Comparison of ENCODE assay signal across 9 cellular contexts in the genomic region with DNA sequence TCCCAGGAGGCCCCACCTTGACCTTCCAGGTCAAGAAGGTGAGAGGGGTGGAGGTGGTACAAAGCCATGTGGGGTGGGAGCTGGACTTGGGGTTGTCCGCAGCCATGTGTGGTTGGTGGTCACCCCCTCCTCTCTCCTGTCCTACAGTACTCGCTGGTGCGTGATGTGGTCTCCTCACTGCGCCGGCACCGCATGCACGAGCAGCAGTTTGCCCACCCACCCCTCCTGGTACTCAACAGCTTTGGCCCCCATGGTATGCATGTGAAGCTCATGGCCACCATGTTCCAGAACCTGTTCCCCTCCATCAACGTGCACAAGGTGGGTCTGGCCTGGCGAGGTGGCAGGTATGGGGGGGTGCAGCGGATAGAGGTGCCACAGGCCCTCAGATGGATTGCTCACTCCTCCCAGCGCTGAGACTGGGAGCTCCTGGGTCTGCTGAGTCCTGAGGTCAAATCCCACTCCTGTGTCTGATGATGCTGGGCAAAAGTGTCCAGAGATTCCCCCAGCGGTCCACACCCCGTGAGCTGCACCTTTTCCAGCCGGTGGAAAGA. TPM values are rescaled to one million over a fixed set of nuclear protein-coding genes. Genes with fewer than 3 reads are reported as not detected.
DNase-seq lines count a peak whose midpoint lies in the region; ATAC-seq lines count a peak whose summit lies in the region.
"Had no signal": no experiment of that assay in that cellular context is flagged by ENCODE, and none has a peak within 500 bp of the region (broad histone marks: within the 10 kb centered on the region; RNA-seq: fewer than 3 reads in every experiment).

No MANE protein-coding gene starts in this region.

- no peaks in the 10 kb centered on the region for H3K9me3 Mint-ChIP-seq in activated T-cell treated with anti-CD3 and anti-CD28 coated beads, Interleukin-2, amount 50 U/mL, for 4 hours
- H3K9me3 Mint-ChIP-seq in activated T-helper 1 cell treated with anti-CD3 and anti-CD28 coated beads, Interleukin-12 subunit alpha, Interleukin-12 subunit beta, Interleukin-2, Interleukin-4 antibody, amounts not matched to agents 30 ng/mL and 10 ng/mL and 1 ng/mL, durations not matched to agents 14 hours and 24 hours and 36 hours = no peaks in the 10 kb centered on the region

- peak overlapping the region; percentile 85 for H3K4me2 ChIP-seq in skeletal muscle satellite cell (ENCODE audit: low read length)

- no peak for DNase-seq in activated T-cell treated with anti-CD3 and anti-CD28 coated beads, Interleukin-2, amount 50 U/mL, for 4 hours
- no peak for DNase-seq in activated T-cell treated with anti-CD3 and anti-CD28 coated beads, Interleukin-2, amount 50 U/mL, for 1 hour
- DNase-seq in activated T-helper 1 cell treated with anti-CD3 and anti-CD28 coated beads, Interleukin-12 subunit alpha, Interleukin-12 subunit beta, Interleukin-2, Interleukin-4 antibody, amounts not matched to agents 30 ng/mL and 10 ng/mL and 1 ng/mL, durations not matched to agents 14 hours and 24 hours and 36 hours (ENCODE audit: low spot score) = no peak
- DNase-seq in EL (no peak), retina (no peak)
- DNase-seq: central memory CD4-positive, alpha-beta T cell; heart right ventricle; NCI-H510A had no signal

- peaks cover 13% of the 10 kb centered on the region for H3K4me1 ChIP-seq in skeletal muscle satellite cell (ENCODE audit: control insufficient read depth, insufficient read depth, low read length)

- no peaks in the 10 kb centered on the region for H3K27me3 ChIP-seq in skeletal muscle satellite cell (ENCODE audit: control insufficient read depth, insufficient read depth, low read length)
- H3K27me3 ChIP-seq: heart right ventricle had no signal

- peaks cover 42% of the 10 kb centered on the region for H3K36me3 ChIP-seq in skeletal muscle satellite cell (ENCODE audit: insufficient read depth, low read length)

- H3K4me3 Mint-ChIP-seq in activated T-cell treated with anti-CD3 and anti-CD28 coated beads, Interleukin-2, amount 50 U/mL, for 4 hours = peak overlapping the region; percentile 97
- H3K4me3 Mint-ChIP-seq in activated T-helper 1 cell treated with anti-CD3 and anti-CD28 coated beads, Interleukin-12 subunit alpha, Interleukin-12 subunit beta, Interleukin-2, Interleukin-4 antibody, amounts not matched to agents 30 ng/mL and 10 ng/mL and 1 ng/mL, durations not matched to agents 14 hours and 24 hours and 36 hours = peak overlapping the region; percentile 97

- no peaks in the 10 kb centered on the region for H3K9me3 ChIP-seq in skeletal muscle satellite cell (replicated peaks; ENCODE audit: low read length)
- H3K9me3 ChIP-seq: heart right ventricle had no signal

- peak overlapping the region; percentile 92 for H3K9ac ChIP-seq in skeletal muscle satellite cell (ENCODE audit: low read depth, low read length)

- peak overlapping the region; percentile 65 for H3K27ac Mint-ChIP-seq in activated T-helper 1 cell treated with anti-CD3 and anti-CD28 coated beads, Interleukin-12 subunit alpha, Interleukin-12 subunit beta, Interleukin-2, Interleukin-4 antibody, amounts not matched to agents 30 ng/mL and 10 ng/mL and 1 ng/mL, durations not matched to agents 14 hours and 24 hours and 36 hours

- peak overlapping the region; percentile 92 for H3K4me3 ChIP-seq in skeletal muscle satellite cell (ENCODE audit: low read length)

- H3K27me3 Mint-ChIP-seq in activated T-cell treated with anti-CD3 and anti-CD28 coated beads, Interleukin-2, amount 50 U/mL, for 4 hours (ENCODE audit: low read depth) = no peaks in the 10 kb centered on the region
- peaks cover 1% of the 10 kb centered on the region for H3K27me3 Mint-ChIP-seq in activated T-helper 1 cell treated with anti-CD3 and anti-CD28 coated beads, Interleukin-12 subunit alpha, Interleukin-12 subunit beta, Interleukin-2, Interleukin-4 antibody, amounts not matched to agents 30 ng/mL and 10 ng/mL and 1 ng/mL, durations not matched to agents 14 hours and 24 hours and 36 hours (ENCODE audit: insufficient read depth)

- intact Hi-C loops in activated T-helper 1 cell treated with anti-CD3 and anti-CD28 coated beads, Interleukin-12 subunit alpha, Interleukin-12 subunit beta, Interleukin-2, Interleukin-4 antibody, amounts not matched to agents 30 ng/mL and 10 ng/mL and 1 ng/mL, durations not matched to agents 14 hours and 24 hours and 36 hours (cut with micrococcal nuclease) = loop anchor here (10.0 kb wide), 3 partner anchors 547 to 1327 kb away; a partner anchor contains a TSS

- no peak for ATAC-seq in activated T-cell treated with anti-CD3 and anti-CD28 coated beads, Interleukin-2, amount 50 U/mL, for 4 hours
- ATAC-seq: heart right ventricle had no signal

- peaks cover 69% of the 10 kb centered on the region for H3K4me1 Mint-ChIP-seq in activated T-cell treated with anti-CD3 and anti-CD28 coated beads, Interleukin-2, amount 50 U/mL, for 4 hours (ENCODE audit: low read depth)
- H3K4me1 Mint-ChIP-seq in activated T-helper 1 cell treated with anti-CD3 and anti-CD28 coated beads, Interleukin-12 subunit alpha, Interleukin-12 subunit beta, Interleukin-2, Interleukin-4 antibody, amounts not matched to agents 30 ng/mL and 10 ng/mL and 1 ng/mL, durations not matched to agents 14 hours and 24 hours and 36 hours (ENCODE audit: low read depth) = peaks cover 63% of the 10 kb centered on the region

- H3K36me3 Mint-ChIP-seq in activated T-cell treated with anti-CD3 and anti-CD28 coated beads, Interleukin-2, amount 50 U/mL, for 4 hours (ENCODE audit: insufficient read depth) = peaks cover 33% of the 10 kb centered on the region
- peaks cover 46% of the 10 kb centered on the region for H3K36me3 Mint-ChIP-seq in activated T-helper 1 cell treated with anti-CD3 and anti-CD28 coated beads, Interleukin-12 subunit alpha, Interleukin-12 subunit beta, Interleukin-2, Interleukin-4 antibody, amounts not matched to agents 30 ng/mL and 10 ng/mL and 1 ng/mL, durations not matched to agents 14 hours and 24 hours and 36 hours (ENCODE audit: low read depth)

RNA-seq across cellular contexts. Expression of a gene that starts 1.7 kb away (rescaled TPM):
- 100 to 1,000 TPM; 479 to 497 (median 489) TPM for total RNA-seq in activated T-cell treated with anti-CD3 and anti-CD28 coated beads, Interleukin-2, amount 50 U/mL, for 4 hours
- total RNA-seq in activated T-helper 1 cell treated with anti-CD3 and anti-CD28 coated beads, Interleukin-12 subunit alpha, Interleukin-12 subunit beta, Interleukin-2, Interleukin-4 antibody, amounts not matched to agents 30 ng/mL and 10 ng/mL and 1 ng/mL, durations not matched to agents 14 hours and 24 hours and 36 hours = 234 and 250 TPM in 2 replicates
- 41.6 and 52.4 TPM in 2 replicates for total RNA-seq in skeletal muscle satellite cell (2012; rRNA removed)

RNA-seq across cellular contexts. Expression of a gene that starts 3.6 kb away (rescaled TPM):
- 10 to 100 TPM; 74.8 to 87.5 (median 82.6) TPM for total RNA-seq in activated T-cell treated with anti-CD3 and anti-CD28 coated beads, Interleukin-2, amount 50 U/mL, for 4 hours
- 64.4 and 64.9 TPM in 2 replicates for total RNA-seq in activated T-helper 1 cell treated with anti-CD3 and anti-CD28 coated beads, Interleukin-12 subunit alpha, Interleukin-12 subunit beta, Interleukin-2, Interleukin-4 antibody, amounts not matched to agents 30 ng/mL and 10 ng/mL and 1 ng/mL, durations not matched to agents 14 hours and 24 hours and 36 hours
- 3.3 and 4.4 TPM in 2 replicates for total RNA-seq in skeletal muscle satellite cell (2012; rRNA removed)

RNA-seq across cellular contexts. Expression of a gene that starts 5.4 kb away (rescaled TPM):
- 10 to 100 TPM in 1 of 3 donors, 1 to 10 TPM in 2; 9.2 to 11.0 (median 9.2) TPM for total RNA-seq in activated T-cell treated with anti-CD3 and anti-CD28 coated beads, Interleukin-2, amount 50 U/mL, for 4 hours
- 8.2 and 8.5 TPM in 2 replicates for total RNA-seq in activated T-helper 1 cell treated with anti-CD3 and anti-CD28 coated beads, Interleukin-12 subunit alpha, Interleukin-12 subunit beta, Interleukin-2, Interleukin-4 antibody, amounts not matched to agents 30 ng/mL and 10 ng/mL and 1 ng/mL, durations not matched to agents 14 hours and 24 hours and 36 hours
- total RNA-seq in skeletal muscle satellite cell (2012; rRNA removed) = 0.22 TPM in 1 of 2 replicates, not detected in the other

RNA-seq across cellular contexts. Expression of a gene that starts 11.8 kb away (rescaled TPM):
- 100 to 1,000 TPM; 503 to 538 (median 523) TPM for total RNA-seq in activated T-cell treated with anti-CD3 and anti-CD28 coated beads, Interleukin-2, amount 50 U/mL, for 4 hours
- total RNA-seq in activated T-helper 1 cell treated with anti-CD3 and anti-CD28 coated beads, Interleukin-12 subunit alpha, Interleukin-12 subunit beta, Interleukin-2, Interleukin-4 antibody, amounts not matched to agents 30 ng/mL and 10 ng/mL and 1 ng/mL, durations not matched to agents 14 hours and 24 hours and 36 hours = 371 and 377 TPM in 2 replicates
- total RNA-seq in skeletal muscle satellite cell (2012; rRNA removed) = 278 and 322 TPM in 2 replicates

RNA-seq across cellular contexts. Expression of a gene that starts 21.8 kb away (rescaled TPM):
- total RNA-seq in activated T-cell treated with anti-CD3 and anti-CD28 coated beads, Interleukin-2, amount 50 U/mL, for 4 hours = 10 to 100 TPM; 20.1 to 26.8 (median 26.2) TPM
- 64.1 and 70.5 TPM in 2 replicates for total RNA-seq in activated T-helper 1 cell treated with anti-CD3 and anti-CD28 coated beads, Interleukin-12 subunit alpha, Interleukin-12 subunit beta, Interleukin-2, Interleukin-4 antibody, amounts not matched to agents 30 ng/mL and 10 ng/mL and 1 ng/mL, durations not matched to agents 14 hours and 24 hours and 36 hours
- 10.7 and 18.3 TPM in 2 replicates for total RNA-seq in skeletal muscle satellite cell (2012; rRNA removed)
